19 cellular contexts compared by ENCODE assay signal in genomic region chr3:155347901-155348300, GRCh38. TPM values are rescaled to one million over a fixed set of nuclear protein-coding genes. Genes with fewer than 3 reads are reported as not detected.
DNase-seq lines count a peak whose midpoint lies in the region; ATAC-seq, FAIRE-seq and TF ChIP-seq lines count a peak whose summit lies in the region.
"Had no signal": no experiment of that assay in that cellular context is flagged by ENCODE, and none has a peak within 500 bp of the region (broad histone marks: within the 10 kb centered on the region; RNA-seq: fewer than 3 reads in every experiment).

No MANE protein-coding gene starts in this region.

- H3K9me3 ChIP-seq in DND-41 (ENCODE audit: insufficient read depth, low read length, severe bottlenecking) = no peaks in the 10 kb centered on the region
- no peaks in the 10 kb centered on the region for H3K9me3 ChIP-seq in K562 (replicated peaks; ENCODE audit: control insufficient read depth, insufficient read depth, low read depth, low read length)
- no peaks in the 10 kb centered on the region for H3K9me3 ChIP-seq in aorta (ENCODE audit: control insufficient read depth, low read length)
- no peaks in the 10 kb centered on the region for H3K9me3 ChIP-seq in T-helper 17 cell (ENCODE audit: control insufficient read depth, low read length, poor library complexity, severe bottlenecking)
- H3K9me3 ChIP-seq in Caco-2 = no peaks in the 10 kb centered on the region
- H3K9me3 ChIP-seq: BE2C had no signal

- no peaks in the 10 kb centered on the region for H3K36me3 ChIP-seq in DND-41 (ENCODE audit: insufficient read depth, low read length)
- no peaks in the 10 kb centered on the region for H3K36me3 ChIP-seq in K562 (ENCODE audit: control insufficient read depth, insufficient read depth, low read length)
- H3K36me3 ChIP-seq in aorta (ENCODE audit: control insufficient read depth in 1 of 2, insufficient read depth in 2 of 2, low read length in 1 of 2) = no peaks in the 10 kb centered on the region
- H3K36me3 ChIP-seq in Caco-2 (ENCODE audit: control insufficient read depth, insufficient read depth, low read length) = no peaks in the 10 kb centered on the region
- no peaks in the 10 kb centered on the region for H3K36me3 ChIP-seq in brain microvascular endothelial cell (replicated peaks)
- H3K36me3 ChIP-seq: BE2C had no signal

- WGBS in K562 (ENCODE audit: insufficient coverage, low coverage, missing lambda C conversion rate) = 30% methylated on average over 1 of the region's 1 CpG
- WGBS in aorta, 2 donors = 86 to 93% methylated on average over 1 of the region's 1 CpG

- H3K4me3 ChIP-seq in DND-41 (ENCODE audit: low read depth in 1 of 2, low read length in 2 of 2) = no peak overlapping the region
- H3K4me3 ChIP-seq in K562 = no peak overlapping the region
- no peak overlapping the region for H3K4me3 ChIP-seq in aorta (ENCODE audit: low read length in 2 of 2)
- H3K4me3 ChIP-seq in Caco-2 (ENCODE audit: low read depth, low read length) = no peak overlapping the region
- H3K4me3 ChIP-seq in brain microvascular endothelial cell (ENCODE audit: low read depth, low read length) = no peak overlapping the region
- H3K4me3 ChIP-seq: GM12878 had no signal

- POLR2A ChIA-PET in K562 (lab: Yijun Ruan, JAX) (no interaction called here), Caco-2 (lab: Charles Lee) (no interaction called here)

- ATAC-seq in DND-41 (ENCODE audit: insufficient read depth, low read depth) = no peak
- peak; percentile 65 for ATAC-seq in K562
- ATAC-seq in stimulated activated effector memory CD8-positive, alpha-beta T cell treated with anti-CD3 and anti-CD28 coated beads, Interleukin-12 subunit alpha, Interleukin-12 subunit beta, amount 100 ng/mL, for 72 hours = peak; percentile 48
- ATAC-seq in aorta (ENCODE audit: low FRiP score) = peak; percentile 33
- ATAC-seq in T-helper 17 cell = no peak
- ATAC-seq: GM12878 had no signal

- H3K27ac ChIP-seq in DND-41 (ENCODE audit: low read length) (no peak overlapping the region), K562 (ENCODE audit: extremely low read depth, low read depth, low read length) (no peak overlapping the region), aorta (ENCODE audit: low read depth in 1 of 2, low read length in 2 of 2) (no peak overlapping the region), brain microvascular endothelial cell (no peak overlapping the region)

- H4K20me1 ChIP-seq in DND-41 (ENCODE audit: insufficient read depth, low read length) (no peaks in the 10 kb centered on the region), K562 (replicated peaks; ENCODE audit: control insufficient read depth, insufficient read depth, low read length) (no peaks in the 10 kb centered on the region)

- BruUV-seq in K562 (replicated peaks; lab: Mats Ljungman, UMichigan) (no TSS peak), Caco-2 (replicated peaks; lab: Mats Ljungman, UMichigan) (no TSS peak)

- peak overlapping the region; percentile 6; the same call in 1 of the 2 replicates for H2AFZ ChIP-seq in DND-41 (ENCODE audit: low read depth, low read length)
- peak overlapping the region; percentile 65 for H2AFZ ChIP-seq in K562 (ENCODE audit: low read depth, low read length)

- H3K79me2 ChIP-seq in DND-41 (ENCODE audit: insufficient read depth, low read length) (no peaks in the 10 kb centered on the region), K562 (ENCODE audit: control insufficient read depth, insufficient read depth, low read length) (no peaks in the 10 kb centered on the region)

- H3K9ac ChIP-seq in DND-41 (ENCODE audit: low read depth, low read length) (no peak overlapping the region), K562 (ENCODE audit: insufficient read depth in 1 of 2, low read depth in 2 of 2, low read length in 2 of 2) (no peak overlapping the region)

- H3K4me1 ChIP-seq in DND-41 (ENCODE audit: insufficient read depth, low read length) = no peaks in the 10 kb centered on the region
- H3K4me1 ChIP-seq in K562 (replicated peaks in 1 of 2; ENCODE audit: control insufficient read depth in 2 of 2, insufficient read depth in 2 of 2, low read length in 2 of 2) = no peaks in the 10 kb centered on the region; a peak in 2 of 5 replicates
- no peaks in the 10 kb centered on the region for H3K4me1 ChIP-seq in aorta (ENCODE audit: control insufficient read depth in 1 of 2, insufficient read depth in 2 of 2, low read length in 2 of 2)
- no peaks in the 10 kb centered on the region for H3K4me1 ChIP-seq in Caco-2
- H3K4me1 ChIP-seq: BE2C had no signal

- no peaks in the 10 kb centered on the region for H3K27me3 Mint-ChIP-seq in T-helper 17 cell
- peaks cover 3% of the 10 kb centered on the region for H3K27me3 Mint-ChIP-seq in Caco-2 (ENCODE audit: insufficient read depth, unreplicated experiment)
- H3K27me3 Mint-ChIP-seq: CD4-positive, alpha-beta T cell had no signal

- no peak overlapping the region for H3K4me3 Mint-ChIP-seq in stimulated activated effector memory CD8-positive, alpha-beta T cell treated with anti-CD3 and anti-CD28 coated beads, Interleukin-12 subunit alpha, Interleukin-12 subunit beta, amount 100 ng/mL, for 72 hours
- H3K4me3 Mint-ChIP-seq in T-helper 17 cell = no peak overlapping the region
- no peak overlapping the region for H3K4me3 Mint-ChIP-seq in Caco-2 (ENCODE audit: unreplicated experiment)
- H3K4me3 Mint-ChIP-seq: CD4-positive, alpha-beta T cell; H9 had no signal

- DNase-seq in DND-41 (no peak), K562 (ENCODE audit: extremely low read depth in 1 of 4, low spot score in 3 of 4) (no peak), aorta (no peak), T-helper 17 cell (no peak), Caco-2 (no peak), brain microvascular endothelial cell (no peak)
- no peak for DNase-seq in stimulated activated effector memory CD8-positive, alpha-beta T cell treated with anti-CD3 and anti-CD28 coated beads, Interleukin-12 subunit alpha, Interleukin-12 subunit beta, amount 100 ng/mL, for 72 hours (ENCODE audit: low spot score in 2 of 2)
- DNase-seq: ACHN; BE2C; C1 segment of cervical spinal cord; CD4-positive, alpha-beta T cell; DMS153; DMS79; GF-D8; H9 had no signal

- CTCF ChIA-PET in K562 (lab: Yijun Ruan, JAX; ENCODE audit: low intra/inter-chr PET ratio) = no interaction called here
- CTCF ChIA-PET in Caco-2 (lab: Charles Lee) = no interaction called here

- no peak for TF ChIP-seq POLR2A in K562 (conservative IDR thresholded peaks at IDR 0.05)

- H3K9me3 Mint-ChIP-seq in stimulated activated effector memory CD8-positive, alpha-beta T cell treated with anti-CD3 and anti-CD28 coated beads, Interleukin-12 subunit alpha, Interleukin-12 subunit beta, amount 100 ng/mL, for 72 hours = no peaks in the 10 kb centered on the region
- H3K9me3 Mint-ChIP-seq in Caco-2 (ENCODE audit: unreplicated experiment) = no peaks in the 10 kb centered on the region
- H3K9me3 Mint-ChIP-seq: CD4-positive, alpha-beta T cell; H9 had no signal

- no peak for TF ChIP-seq CTCF in DND-41 (IDR thresholded peaks at IDR 0.05; ENCODE audit: borderline replicate concordance, extremely low read depth, low read length, poor library complexity, severe bottlenecking)
- no peak for TF ChIP-seq CTCF in K562 (IDR thresholded peaks at IDR 0.05 in 2 of 3, conservative IDR thresholded peaks at IDR 0.05 in 1 of 3; ENCODE audit: insufficient read depth in 2 of 3, low read depth in 1 of 3, low read length in 3 of 3)
- TF ChIP-seq CTCF in Caco-2 (IDR thresholded peaks at IDR 0.05; ENCODE audit: insufficient read depth in 1 of 2, low read depth in 1 of 2, low read length in 1 of 2, severe bottlenecking in 1 of 2, unreplicated experiment in 1 of 2) = no peak
- TF ChIP-seq CTCF in brain microvascular endothelial cell (IDR thresholded peaks at IDR 0.05; ENCODE audit: low read depth, low read length, missing control alignments) = no peak

- no peaks in the 10 kb centered on the region for H3K36me3 Mint-ChIP-seq in stimulated activated effector memory CD8-positive, alpha-beta T cell treated with anti-CD3 and anti-CD28 coated beads, Interleukin-12 subunit alpha, Interleukin-12 subunit beta, amount 100 ng/mL, for 72 hours
- H3K36me3 Mint-ChIP-seq in T-helper 17 cell (ENCODE audit: low read depth) (no peaks in the 10 kb centered on the region), Caco-2 (ENCODE audit: insufficient read depth, unreplicated experiment) (no peaks in the 10 kb centered on the region)

- FAIRE-seq in K562 (lab: Jason Lieb, UNC) = no peak
- FAIRE-seq: A204.1, GM12878, H1 had no signal

- H3K9me1 ChIP-seq in K562 (ENCODE audit: control insufficient read depth, insufficient read depth, low read length) = no peaks in the 10 kb centered on the region

- no peak overlapping the region for H3K27ac Mint-ChIP-seq in stimulated activated effector memory CD8-positive, alpha-beta T cell treated with anti-CD3 and anti-CD28 coated beads, Interleukin-12 subunit alpha, Interleukin-12 subunit beta, amount 100 ng/mL, for 72 hours
- H3K27ac Mint-ChIP-seq in T-helper 17 cell (no peak overlapping the region), Caco-2 (ENCODE audit: unreplicated experiment) (no peak overlapping the region)
- H3K27ac Mint-ChIP-seq: CD4-positive, alpha-beta T cell had no signal

- no peak overlapping the region for H3K4me2 ChIP-seq in DND-41 (ENCODE audit: insufficient read depth, low read length)
- no peak overlapping the region for H3K4me2 ChIP-seq in K562 (ENCODE audit: insufficient read depth, low read length)

- no peaks in the 10 kb centered on the region for H3K4me1 Mint-ChIP-seq in stimulated activated effector memory CD8-positive, alpha-beta T cell treated with anti-CD3 and anti-CD28 coated beads, Interleukin-12 subunit alpha, Interleukin-12 subunit beta, amount 100 ng/mL, for 72 hours
- H3K4me1 Mint-ChIP-seq in T-helper 17 cell (no peaks in the 10 kb centered on the region), Caco-2 (ENCODE audit: low read depth, unreplicated experiment) (no peaks in the 10 kb centered on the region)

- no peak for TF ChIP-seq EP300 in K562 (IDR thresholded peaks at IDR 0.05; ENCODE audit: low read length)

- in situ Hi-C loops in K562 (cut with MboI) = no loop called here
- in situ Hi-C loops in brain microvascular endothelial cell (cut with HindIII; ENCODE audit: low pct_ligation_motif_present, low sequenced_read_pairs) = no loop called here

- H3K27me3 ChIP-seq in DND-41 (ENCODE audit: insufficient read depth, low read length, poor library complexity) (no peaks in the 10 kb centered on the region), K562 (ENCODE audit: control insufficient read depth in 2 of 2, insufficient read depth in 2 of 2, low read length in 2 of 2) (no peaks in the 10 kb centered on the region), aorta (ENCODE audit: control insufficient read depth in 1 of 2, insufficient read depth in 2 of 2, low read length in 1 of 2) (no peaks in the 10 kb centered on the region), Caco-2 (replicated peaks; ENCODE audit: control insufficient read depth, insufficient read depth, low read length) (no peaks in the 10 kb centered on the region), brain microvascular endothelial cell (replicated peaks) (no peaks in the 10 kb centered on the region)
- H3K27me3 ChIP-seq: BE2C had no signal

- intact Hi-C loops in K562 (cut with micrococcal nuclease) (no loop called here), aorta (cut with DNase I) (no loop called here), Caco-2 (cut with micrococcal nuclease; ENCODE audit: unreplicated experiment) (no loop called here)

- no peak for TF ChIP-seq RAD21 in K562 (CRISPR knock-in tag; conservative IDR thresholded peaks at IDR 0.05 in 1 of 2, IDR thresholded peaks at IDR 0.05 in 1 of 2)

RNA-seq across cellular contexts. Expression of gene STRIT1, which starts 54.4 kb away (rescaled TPM):
- total RNA-seq in K562 (2011; cell fraction: chromatin; rRNA removed; ENCODE audit: low replicate concordance) = not detected in 2 replicates
- total RNA-seq in K562 (2011; cell fraction: nucleolus; rRNA removed) = not detected in 2 replicates
- not detected in 2 replicates for total RNA-seq in K562 (2011; cell fraction: nucleoplasm; rRNA removed)
- total RNA-seq in K562 (2014; rRNA removed) (not detected in 2 replicates), K562 (2014; rRNA removed; fragmentation: Illumina TruSeq; extraction: Trizol) (not detected in 2 replicates), K562 (2015; rRNA removed; fragmentation: Illumina TruSeq; extraction: Trizol) (not detected in 2 replicates), K562 (2021) (not detected in 2 replicates), aorta (not detected), T-helper 17 cell (not detected), Caco-2 (2022) (not detected in 2 replicates)
- polyA plus RNA-seq in K562 (2011; rRNA removed) (not detected in 2 replicates), K562 (2014; fragmentation: Illumina TruSeq; extraction: Trizol) (not detected in 2 replicates), K562 (2014; fragmentation: Nextera tagmentation; extraction: Ambion mirVana) (not detected), K562 (2014; rRNA removed) (not detected in 2 replicates), aorta (1 to 10 TPM in 1 of 2 donors, under 1 TPM in 1; 0.69 to 1.3 TPM)
- polyA plus RNA-seq in K562 (2011; cell fraction: cytosol; rRNA removed) = not detected in 2 replicates
- not detected in 2 replicates for polyA plus RNA-seq in K562 (2011; cell fraction: nucleus; rRNA removed)
- not detected in 2 replicates for polyA plus RNA-seq in K562 (2012)
- not detected in 2 replicates for polyA minus RNA-seq in K562 (2011; rRNA and poly(A)+ RNA removed)
- not detected in 2 replicates for polyA minus RNA-seq in K562 (2011; cell fraction: cytosol; rRNA and poly(A)+ RNA removed)
- polyA minus RNA-seq in K562 (2011; cell fraction: nucleus; rRNA and poly(A)+ RNA removed) = not detected in 2 replicates
- total RNA-seq: CD4-positive, alpha-beta T cell; GM12878; H9; HT-29 had no signal
- polyA plus RNA-seq: GM12878 had no signal

Comparison
In these comparisons a context has a peak if more than half of its experiments do, and no peak if none do; other contexts are left out.
1. ATAC-seq: peak in K562 (single experiment), stimulated activated effector memory CD8-positive, alpha-beta T cell treated with anti-CD3 and anti-CD28 coated beads, Interleukin-12 subunit alpha, Interleukin-12 subunit beta, amount 100 ng/mL, for 72 hours (single experiment) and aorta (single experiment); none in DND-41 (single experiment) and T-helper 17 cell (single experiment).